In genomic region chr14:74955229-74955999, GRCh38 we compare ENCODE assay signal across 8 cellular contexts. TPM values are rescaled to one million over a fixed set of nuclear protein-coding genes. Genes with fewer than 3 reads are reported as not detected.
A peak's percentile ranks its signal among the peaks of the same experiment; 100 is the strongest.
DNase-seq lines count a peak whose midpoint lies in the region; ATAC-seq and TF ChIP-seq lines count a peak whose summit lies in the region.

Gene PGF (minus strand): TSS chr14:74955597. CDS start chr14:74955242, 355 bp downstream.

- H3K4me1 ChIP-seq in CD4-positive, alpha-beta memory T cell (ENCODE audit: insufficient read depth, low read length), result peaks cover 6% of the 10 kb centered on the region
- H3K4me1 ChIP-seq in SJSA1 (replicated peaks) (peaks cover 9% of the 10 kb centered on the region), iPS-20b (ENCODE audit: insufficient read depth, low read length) (peaks cover 2% of the 10 kb centered on the region), skeletal muscle satellite cell (ENCODE audit: control insufficient read depth, insufficient read depth, low read length) (peaks cover 30% of the 10 kb centered on the region)

- H3K4me3 Mint-ChIP-seq in CD4-positive, alpha-beta memory T cell, result peak within 1 kb of the TSS; percentile 49 to 75 (median 68)

- H3K27ac Mint-ChIP-seq in CD4-positive, alpha-beta memory T cell, result no peak within 1 kb of the TSS

- H3K4me3 ChIP-seq in CD4-positive, alpha-beta memory T cell (ENCODE audit: low read length in 2 of 2), result peak within 1 kb of the TSS in 1 of 2 donors; percentile 33
- H3K4me3 ChIP-seq in SJSA1 (peak within 1 kb of the TSS; percentile 40), iPS-20b (ENCODE audit: low read length) (peak within 1 kb of the TSS; percentile 66), skeletal muscle satellite cell (ENCODE audit: low read length) (peak within 1 kb of the TSS; percentile 75)

- in situ Hi-C loops in T47D (cut with HindIII; ENCODE audit: low pct_unique_long_range_greater_than_20kb, low sequenced_read_pairs), result no loop called here

- no peaks in the 10 kb centered on the region for H3K9me3 ChIP-seq in CD4-positive, alpha-beta memory T cell (ENCODE audit: control insufficient read depth in 1 of 2, low read length in 2 of 2)
- no peaks in the 10 kb centered on the region for H3K9me3 ChIP-seq in SJSA1 (replicated peaks)
- no peaks in the 10 kb centered on the region for H3K9me3 ChIP-seq in iPS-20b (ENCODE audit: insufficient read depth, low read depth, low read length)
- H3K9me3 ChIP-seq in skeletal muscle satellite cell (replicated peaks; ENCODE audit: low read length), result no peaks in the 10 kb centered on the region

- H3K9me3 Mint-ChIP-seq in CD4-positive, alpha-beta memory T cell, result no peaks in the 10 kb centered on the region

- intact Hi-C loops in CD4-positive, alpha-beta memory T cell (cut with micrococcal nuclease), result no loop called here

- no peaks in the 10 kb centered on the region for H3K36me3 Mint-ChIP-seq in CD4-positive, alpha-beta memory T cell

- no peaks in the 10 kb centered on the region for H3K27me3 ChIP-seq in CD4-positive, alpha-beta memory T cell (ENCODE audit: insufficient read depth, low read length)
- H3K27me3 ChIP-seq in SJSA1 (replicated peaks) (no peaks in the 10 kb centered on the region; the same call in 1 of the 2 replicates), iPS-20b (ENCODE audit: insufficient read depth, low read length) (peaks cover 37% of the 10 kb centered on the region), skeletal muscle satellite cell (ENCODE audit: control insufficient read depth, insufficient read depth, low read length) (no peaks in the 10 kb centered on the region)

- no peak for ATAC-seq in HG03432 (IDR thresholded peaks at IDR 0.05; ENCODE audit: unreplicated experiment)

- H3K4me2 ChIP-seq in skeletal muscle satellite cell (ENCODE audit: low read length), result peak within 1 kb of the TSS; percentile 91

- no peak within 1 kb of the TSS for H3K27ac ChIP-seq in CD4-positive, alpha-beta memory T cell (ENCODE audit: low read depth, low read length)
- H3K27ac ChIP-seq in SJSA1 (no peak within 1 kb of the TSS), iPS-20b (ENCODE audit: low read length) (no peak within 1 kb of the TSS)

- peaks cover 0 to 5% of the 10 kb centered on the region in 2 donors for H3K27me3 Mint-ChIP-seq in CD4-positive, alpha-beta memory T cell

- H3K9ac ChIP-seq in iPS-20b (ENCODE audit: low read depth, low read length) (peak within 1 kb of the TSS; percentile 56; the same call in 1 of the 2 replicates), skeletal muscle satellite cell (ENCODE audit: low read depth, low read length) (peak within 1 kb of the TSS; percentile 73)

- CTCF ChIA-PET in CD4-positive, alpha-beta memory T cell (lab: Charles Lee; ENCODE audit: partially characterized antibody), result interaction anchor here (0.8 kb wide), 2 partner anchors 9 to 11 kb away, joined by 3 read pairs; no protein-coding TSS in a partner anchor
- CTCF ChIA-PET in HEK293T (lab: Yijun Ruan, JAX), result interaction anchor here (0.8 to 1.1 kb wide), 2 partner anchors 10 to 94 kb away, joined by 3 to 10 read pairs; no protein-coding TSS in a partner anchor

- H3K36me3 ChIP-seq in CD4-positive, alpha-beta memory T cell (ENCODE audit: insufficient read depth, low read length), result no peaks in the 10 kb centered on the region
- H3K36me3 ChIP-seq in SJSA1, result no peaks in the 10 kb centered on the region
- no peaks in the 10 kb centered on the region for H3K36me3 ChIP-seq in iPS-20b (ENCODE audit: insufficient read depth, low read depth, low read length)
- H3K36me3 ChIP-seq in skeletal muscle satellite cell (ENCODE audit: insufficient read depth, low read length), result peaks cover 23% of the 10 kb centered on the region

- peak in 3 of 5 donors; percentile 6 to 27 (median 19) for DNase-seq in CD4-positive, alpha-beta memory T cell
- DNase-seq in HEK293T (ENCODE audit: extremely low spot score), result peak; percentile 77
- DNase-seq in SJSA1 (ENCODE audit: low read depth in 1 of 2, low spot score in 2 of 2), result no peak
- peak; percentile 64 to 80 for DNase-seq in T47D (ENCODE audit: low read depth in 1 of 2, low spot score in 1 of 2)
- DNase-seq in GOT3 (lab: John Stamatoyannopoulos, UW), result no peak

- POLR2A ChIA-PET in CD4-positive, alpha-beta memory T cell (lab: Charles Lee; ENCODE audit: partially characterized antibody), result interaction anchor here (1.9 kb wide), 1 partner anchor 95 kb away, joined by 4 read pairs; no protein-coding TSS in a partner anchor
- POLR2A ChIA-PET in HEK293T (lab: Yijun Ruan, JAX), result interaction anchor here (0.6 to 1.8 kb wide), 15 partner anchors 8 to 116 kb away, joined by 3 to 9 read pairs (median 4); partner anchors contain the start of genes ACYP1, EIF2B2 and RPS6KL1

- peaks cover 0 to 2% (median 0%) of the 10 kb centered on the region in 4 donors for H3K4me1 Mint-ChIP-seq in CD4-positive, alpha-beta memory T cell

TF ChIP-seq in HEK293T, 16 proteins besides CTCF, POLR2A, EP300 and RAD21:
- no peak for TF ChIP-seq FOXA1 (IDR thresholded peaks at IDR 0.05)
- no peak for TF ChIP-seq ARNT (IDR thresholded peaks at IDR 0.05)
- TF ChIP-seq L3MBTL2 (conservative IDR thresholded peaks at IDR 0.05), result no peak
- no peak for TF ChIP-seq CTBP1 (IDR thresholded peaks at IDR 0.05; ENCODE audit: borderline replicate concordance)
- no peak for TF ChIP-seq ELF4 (IDR thresholded peaks at IDR 0.05)
- TF ChIP-seq SP1 (IDR thresholded peaks at IDR 0.05), result no peak
- no peak for TF ChIP-seq FOXK2 (IDR thresholded peaks at IDR 0.05)
- TF ChIP-seq FOXM1 (IDR thresholded peaks at IDR 0.05; ENCODE audit: borderline replicate concordance), result no peak
- no peak for TF ChIP-seq LEF1 (IDR thresholded peaks at IDR 0.05; ENCODE audit: borderline replicate concordance)
- no peak for TF ChIP-seq SUZ12 (IDR thresholded peaks at IDR 0.05)
TF ChIP-seq in HEK293T: peak in this region for 0.

RNA-seq across cellular contexts. Expression of gene PGF, which starts in this region (rescaled TPM):
- total RNA-seq in CD4-positive, alpha-beta memory T cell, result not detected
- under 1 TPM; 0.11 to 0.13 TPM for polyA plus RNA-seq in CD4-positive, alpha-beta memory T cell
- total RNA-seq in SJSA1 (2014; rRNA removed; shearing (Covaris generic)), result 0.79 and 1.6 TPM in 2 replicates
- total RNA-seq in skeletal muscle satellite cell (2012; rRNA removed), result 4.3 and 6.8 TPM in 2 replicates

Comparison
In these comparisons a context has a peak if more than half of its experiments do, and no peak if none do; other contexts are left out.
1. Peak in DNase-seq in CD4-positive, alpha-beta memory T cell; RNA of the gene not detected or under 1 TPM.
2. DNase-seq: peak in HEK293T (single experiment) and T47D (2 of 2); none in SJSA1 (0 of 2) and GOT3 (single experiment).